Comparison of ENCODE assay signal across 3 cellular contexts in the genomic region with DNA sequence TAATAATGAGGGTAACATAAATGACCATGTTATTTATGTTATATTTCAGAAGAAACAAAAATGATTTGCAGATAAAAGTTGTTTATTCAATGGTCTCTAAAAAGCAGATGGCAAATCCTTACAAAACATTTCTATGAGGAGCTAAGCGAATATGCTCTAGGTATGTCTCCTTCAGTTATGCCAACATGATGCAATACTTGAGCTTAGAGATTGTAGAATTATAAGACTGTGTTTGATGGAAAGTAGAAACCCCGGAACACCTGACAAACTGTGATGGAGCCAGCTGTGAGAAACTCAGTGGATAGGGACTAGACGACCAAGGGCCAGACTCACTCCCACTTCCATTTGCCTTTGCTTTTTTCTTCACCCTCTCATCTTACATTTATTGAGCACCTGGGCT.
A peak's percentile ranks its signal among the peaks of the same experiment; 100 is the strongest.
TF ChIP-seq lines count a peak whose summit lies in the region.

No MANE protein-coding gene starts in this region.

TF ChIP-seq in HepG2, 621 proteins besides CTCF, POLR2A, EP300 and RAD21:
- TF ChIP-seq, protein P1, sequence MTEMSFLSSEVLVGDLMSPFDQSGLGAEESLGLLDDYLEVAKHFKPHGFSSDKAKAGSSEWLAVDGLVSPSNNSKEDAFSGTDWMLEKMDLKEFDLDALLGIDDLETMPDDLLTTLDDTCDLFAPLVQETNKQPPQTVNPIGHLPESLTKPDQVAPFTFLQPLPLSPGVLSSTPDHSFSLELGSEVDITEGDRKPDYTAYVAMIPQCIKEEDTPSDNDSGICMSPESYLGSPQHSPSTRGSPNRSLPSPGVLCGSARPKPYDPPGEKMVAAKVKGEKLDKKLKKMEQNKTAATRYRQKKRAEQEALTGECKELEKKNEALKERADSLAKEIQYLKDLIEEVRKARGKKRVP (CRISPR knock-in tag; IDR thresholded peaks at IDR 0.05): 0 out of 4 replicates have a peak, but pooled peaks of 1 of the 2 experiments have one; percentile 35
- TF ChIP-seq ATF7 (IDR thresholded peaks at IDR 0.05): peak; percentile 17; the same call in 1 of the 2 replicates
- no peak for TF ChIP-seq ATF7 (CRISPR knock-in tag; IDR thresholded peaks at IDR 0.05)
- TF ChIP-seq ZMYM3 (CRISPR knock-in tag; IDR thresholded peaks at IDR 0.05): no peak
- TF ChIP-seq CEBPB (IDR thresholded peaks at IDR 0.05; ENCODE audit: borderline replicate concordance, low read depth, low read length): peak; percentile 65; the same call in 1 of the 2 replicates

TF ChIP-seq in IMR-90, 13 proteins besides CTCF, POLR2A, EP300 and RAD21:
- TF ChIP-seq, protein P2, sequence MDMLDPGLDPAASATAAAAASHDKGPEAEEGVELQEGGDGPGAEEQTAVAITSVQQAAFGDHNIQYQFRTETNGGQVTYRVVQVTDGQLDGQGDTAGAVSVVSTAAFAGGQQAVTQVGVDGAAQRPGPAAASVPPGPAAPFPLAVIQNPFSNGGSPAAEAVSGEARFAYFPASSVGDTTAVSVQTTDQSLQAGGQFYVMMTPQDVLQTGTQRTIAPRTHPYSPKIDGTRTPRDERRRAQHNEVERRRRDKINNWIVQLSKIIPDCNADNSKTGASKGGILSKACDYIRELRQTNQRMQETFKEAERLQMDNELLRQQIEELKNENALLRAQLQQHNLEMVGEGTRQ (IDR thresholded peaks at IDR 0.05; ENCODE audit: low read depth, low read length): no peak
- no peak for TF ChIP-seq SMC3 (IDR thresholded peaks at IDR 0.05; ENCODE audit: low read depth, low read length)
- TF ChIP-seq CEBPB (IDR thresholded peaks at IDR 0.05; ENCODE audit: low read depth, low read length): peak; percentile 52; the same call in 1 of the 2 replicates
- TF ChIP-seq MAZ (IDR thresholded peaks at IDR 0.05; ENCODE audit: borderline replicate concordance, low read depth, low read length): no peak
- no peak for TF ChIP-seq BHLHE40 (IDR thresholded peaks at IDR 0.05; ENCODE audit: low read depth, low read length)
- no peak for TF ChIP-seq MAFK (IDR thresholded peaks at IDR 0.05; ENCODE audit: low read depth, low read length)
- no peak for TF ChIP-seq RFX5 (IDR thresholded peaks at IDR 0.05; ENCODE audit: low read depth, low read length)
TF ChIP-seq in IMR-90: peak in this region for 1.

TF ChIP-seq in K562, 482 proteins besides CTCF, POLR2A, EP300 and RAD21:
- TF ChIP-seq GATA2 (CRISPR knock-in tag; IDR thresholded peaks at IDR 0.05): no peak
- no peak for TF ChIP-seq NR2C1 (IDR thresholded peaks at IDR 0.05)
- no peak for TF ChIP-seq NR2C1 (tag; IDR thresholded peaks at IDR 0.05)
- TF ChIP-seq ZKSCAN3 (CRISPR knock-in tag; IDR thresholded peaks at IDR 0.05): no peak
- TF ChIP-seq CEBPG (CRISPR knock-in tag; IDR thresholded peaks at IDR 0.05): no peak
- peak; percentile 43 to 59; a peak in 2 of 4 replicates for TF ChIP-seq CEBPG (tag; conservative IDR thresholded peaks at IDR 0.05 in 1 of 2, IDR thresholded peaks at IDR 0.05 in 1 of 2)
- TF ChIP-seq DACH1 (IDR thresholded peaks at IDR 0.05; ENCODE audit: partially characterized antibody): no peak
- TF ChIP-seq, protein P3, sequence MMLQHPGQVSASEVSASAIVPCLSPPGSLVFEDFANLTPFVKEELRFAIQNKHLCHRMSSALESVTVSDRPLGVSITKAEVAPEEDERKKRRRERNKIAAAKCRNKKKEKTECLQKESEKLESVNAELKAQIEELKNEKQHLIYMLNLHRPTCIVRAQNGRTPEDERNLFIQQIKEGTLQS (IDR thresholded peaks at IDR 0.05): peak; percentile 55
- TF ChIP-seq, protein P3 (CRISPR knock-in tag; conservative IDR thresholded peaks at IDR 0.05): no peak
